In genomic region chr10:98748298-98748697, GRCh38 we compare ENCODE assay signal across 8 cellular contexts.
A peak's percentile ranks its signal among the peaks of the same experiment; 100 is the strongest.
DNase-seq lines count a peak whose midpoint lies in the region; ATAC-seq and TF ChIP-seq lines count a peak whose summit lies in the region.

No MANE protein-coding gene starts in this region.

- TF ChIP-seq CTCF in AG04450 (IDR thresholded peaks at IDR 0.05; ENCODE audit: low read depth, low read length) (peak; percentile 59), GM12874 (IDR thresholded peaks at IDR 0.05; ENCODE audit: insufficient read depth, low read depth, low read length) (peak; percentile 19; the same call in 1 of the 2 replicates), OCI-LY3 (IDR thresholded peaks at IDR 0.05; ENCODE audit: low read depth, low read length) (peak; percentile 41), fibroblast of villous mesenchyme (IDR thresholded peaks at IDR 0.05; ENCODE audit: insufficient read depth, low read depth, low read length) (peak; percentile 58), Peyer's patch (IDR thresholded peaks at IDR 0.05) (peak in 3 of 6 experiments; percentile 16 to 39 (median 31))

- DNase-seq in AG04450 (ENCODE audit: low read depth, low spot score) (peak; percentile 6), fibroblast of villous mesenchyme (ENCODE audit: low read depth) (peak; percentile 67), Peyer's patch (no peak)

- H3K27me3 ChIP-seq in AG04450 (ENCODE audit: control insufficient read depth, insufficient read depth, low read length), result no peaks in the 10 kb centered on the region
- no peaks in the 10 kb centered on the region for H3K27me3 ChIP-seq in OCI-LY3 (ENCODE audit: low read depth, low read length)
- H3K27me3 ChIP-seq in Peyer's patch, result no peaks in the 10 kb centered on the region

- no peak overlapping the region for H3K27ac ChIP-seq in AG04450 (ENCODE audit: low read depth, low read length)
- H3K27ac ChIP-seq in OCI-LY3 (ENCODE audit: low read length), result no peak overlapping the region
- H3K27ac ChIP-seq in Peyer's patch, result no peak overlapping the region

- H3K9me3 ChIP-seq in AG04450 (ENCODE audit: control insufficient read depth, insufficient read depth, low read length), result no peaks in the 10 kb centered on the region
- H3K9me3 ChIP-seq in OCI-LY3 (ENCODE audit: insufficient read depth, low read length), result no peaks in the 10 kb centered on the region
- no peaks in the 10 kb centered on the region for H3K9me3 ChIP-seq in Peyer's patch

- no peak overlapping the region for H3K4me2 ChIP-seq in OCI-LY3 (ENCODE audit: low read length)

- ATAC-seq in HG03469 (IDR thresholded peaks at IDR 0.05; ENCODE audit: unreplicated experiment) (no peak), GM19397 (IDR thresholded peaks at IDR 0.05; ENCODE audit: unreplicated experiment) (no peak), GM21786 (IDR thresholded peaks at IDR 0.05; ENCODE audit: unreplicated experiment) (no peak)

- no peaks in the 10 kb centered on the region for H4K20me1 ChIP-seq in OCI-LY3 (ENCODE audit: insufficient read depth, low read length)

- H3K9ac ChIP-seq in OCI-LY3 (ENCODE audit: low read length), result no peak overlapping the region

- H3K4me1 ChIP-seq in OCI-LY3 (ENCODE audit: low read length) (no peaks in the 10 kb centered on the region), Peyer's patch (no peaks in the 10 kb centered on the region)

- no peaks in the 10 kb centered on the region for H3K36me3 ChIP-seq in OCI-LY3 (replicated peaks; ENCODE audit: low read depth, low read length)
- no peaks in the 10 kb centered on the region for H3K36me3 ChIP-seq in Peyer's patch

- POLR2A ChIA-PET in AG04450 (lab: Yijun Ruan, JAX), result no interaction called here

- no peak for TF ChIP-seq POLR2A in Peyer's patch (IDR thresholded peaks at IDR 0.05)

- no peaks in the 10 kb centered on the region for H3K79me2 ChIP-seq in OCI-LY3 (ENCODE audit: low read length)

- H2AFZ ChIP-seq in OCI-LY3 (ENCODE audit: low read depth, low read length), result no peak overlapping the region

- CTCF ChIA-PET in AG04450 (lab: Charles Lee), result interaction anchor here (0.6 to 1.7 kb wide), 12 partner anchors 12 to 499 kb away, joined by 3 to 6 read pairs (median 3); no protein-coding TSS in a partner anchor

- no peak overlapping the region for H3K4me3 ChIP-seq in AG04450 (ENCODE audit: low read depth, low read length)
- H3K4me3 ChIP-seq in OCI-LY3 (ENCODE audit: low read length), result no peak overlapping the region
- no peak overlapping the region for H3K4me3 ChIP-seq in fibroblast of villous mesenchyme (ENCODE audit: low read depth, low read length)
- no peak overlapping the region for H3K4me3 ChIP-seq in Peyer's patch

Comparison
In these comparisons a context has a peak if more than half of its experiments do, and no peak if none do; other contexts are left out.
1. DNase-seq: peak in AG04450 (single experiment) and fibroblast of villous mesenchyme (single experiment); none in Peyer's patch (0 of 3).